Comparison of ENCODE assay signal across 9 cellular contexts in genomic region chr10:103800789-103801540, GRCh38. TPM values are rescaled to one million over a fixed set of nuclear protein-coding genes. Genes with fewer than 3 reads are reported as not detected.
DNase-seq lines count a peak whose midpoint lies in the region; ATAC-seq lines count a peak whose summit lies in the region.
"Had no signal": no experiment of that assay in that cellular context is flagged by ENCODE, and none has a peak within 500 bp of the region (broad histone marks: within the 10 kb centered on the region; RNA-seq: fewer than 3 reads in every experiment).

No MANE protein-coding gene starts in this region.

- no peak overlapping the region for H4K5ac ChIP-seq in mesendoderm (ENCODE audit: low read length)

- H4K8ac ChIP-seq in mesendoderm (ENCODE audit: low read depth, low read length), result no peak overlapping the region

- H3K27me3 ChIP-seq in mesendoderm (ENCODE audit: insufficient read depth, low read length, poor library complexity), result no peaks in the 10 kb centered on the region

- no CpG with 5 or more reads among the region's 10 CpGs for WGBS in mesendoderm (ENCODE audit: extremely low coverage, insufficient coverage, low lambda C conversion rate)

- CTCF ChIA-PET in activated CD4-positive, alpha-beta memory T cell treated with anti-CD3 and anti-CD28 coated beads for 36 hours (lab: Charles Lee), result interaction anchor here (1.1 kb wide), 1 partner anchor 88 kb away, joined by 4 read pairs; no protein-coding TSS in a partner anchor

- H3K4me2 ChIP-seq in mesendoderm (ENCODE audit: low read length), result no peak overlapping the region

- H3K27ac Mint-ChIP-seq in activated CD4-positive, alpha-beta memory T cell treated with anti-CD3 and anti-CD28 coated beads for 36 hours, result peak overlapping the region; percentile 35

- peak; percentile 49 for DNase-seq in activated gamma-delta T cell treated with Interleukin-2 at 50 U/mL for 16 hours
- DNase-seq in activated gamma-delta T cell (lab: John Stamatoyannopoulos, UW), result no peak
- DNase-seq in activated CD4-positive, alpha-beta memory T cell treated with anti-CD3 and anti-CD28 coated beads for 36 hours, result peak; percentile 76
- DNase-seq in mesendoderm, result peak; percentile 64
- DNase-seq in NCI-H1105 treated with DMSO at 0.1 percent for 48 hours (lab: John Stamatoyannopoulos, UW), result no peak
- no peak for DNase-seq in NCI-H2029 (lab: John Stamatoyannopoulos, UW)

- H3K79me2 ChIP-seq in mesendoderm (ENCODE audit: control insufficient read depth, insufficient read depth, low read length), result no peaks in the 10 kb centered on the region

- intact Hi-C loops in activated CD4-positive, alpha-beta memory T cell treated with anti-CD3 and anti-CD28 coated beads for 36 hours (cut with micrococcal nuclease), result loop anchor here (5.0 to 10.0 kb wide), 3 partner anchors 34 to 86 kb away; no protein-coding TSS in a partner anchor

- no peak overlapping the region for H2BK15ac ChIP-seq in mesendoderm (replicated peaks; ENCODE audit: low read depth)

- no peak overlapping the region for H3K18ac ChIP-seq in mesendoderm (ENCODE audit: low read length)

- H3K23ac ChIP-seq in mesendoderm (ENCODE audit: low read length), result no peak overlapping the region

- no peaks in the 10 kb centered on the region for H3K36me3 ChIP-seq in mesendoderm (ENCODE audit: control insufficient read depth, insufficient read depth, low read length)

- H2BK5ac ChIP-seq in mesendoderm (ENCODE audit: low read length), result no peak overlapping the region

- no peak overlapping the region for H3K4me3 ChIP-seq in mesendoderm (ENCODE audit: low read length)

- no peaks in the 10 kb centered on the region for H3K36me3 Mint-ChIP-seq in activated CD4-positive, alpha-beta memory T cell treated with anti-CD3 and anti-CD28 coated beads for 36 hours

- peaks cover 16% of the 10 kb centered on the region for H3K4me1 ChIP-seq in mesendoderm (ENCODE audit: control insufficient read depth, low read depth, low read length)

- H3K9ac ChIP-seq in mesendoderm (ENCODE audit: low read length), result no peak overlapping the region

- H3K56ac ChIP-seq in mesendoderm (ENCODE audit: low read length), result no peak overlapping the region

- POLR2A ChIA-PET in activated CD4-positive, alpha-beta memory T cell treated with anti-CD3 and anti-CD28 coated beads for 36 hours (lab: Charles Lee), result interaction anchor here (0.6 kb wide), 1 partner anchor 456 kb away, joined by 5 read pairs; no protein-coding TSS in a partner anchor

- no peaks in the 10 kb centered on the region for H3K9me3 Mint-ChIP-seq in activated CD4-positive, alpha-beta memory T cell treated with anti-CD3 and anti-CD28 coated beads for 36 hours

- no peak overlapping the region for H2BK120ac ChIP-seq in mesendoderm (ENCODE audit: low read depth, low read length)

- H3K27me3 Mint-ChIP-seq in activated CD4-positive, alpha-beta memory T cell treated with anti-CD3 and anti-CD28 coated beads for 36 hours, result no peaks in the 10 kb centered on the region

- H3K27ac ChIP-seq in mesendoderm (ENCODE audit: low read depth, low read length), result no peak overlapping the region
- H3K27ac ChIP-seq: C4-2B had no signal

- H3K4ac ChIP-seq in mesendoderm (ENCODE audit: low read depth, low read length), result no peak overlapping the region

- H3K79me1 ChIP-seq in mesendoderm (ENCODE audit: low read length), result peaks cover 4% of the 10 kb centered on the region

- no peak overlapping the region for H3K4me3 Mint-ChIP-seq in activated CD4-positive, alpha-beta memory T cell treated with anti-CD3 and anti-CD28 coated beads for 36 hours

- ATAC-seq in HG03521 (IDR thresholded peaks at IDR 0.05; ENCODE audit: unreplicated experiment) (peak; percentile 48), GM18861 (IDR thresholded peaks at IDR 0.05; ENCODE audit: unreplicated experiment) (no peak)

- peaks cover 21% of the 10 kb centered on the region for H3K4me1 Mint-ChIP-seq in activated CD4-positive, alpha-beta memory T cell treated with anti-CD3 and anti-CD28 coated beads for 36 hours (ENCODE audit: low read depth)

- peak overlapping the region; percentile 35 for H2AK5ac ChIP-seq in mesendoderm (ENCODE audit: low read length)

RNA-seq across cellular contexts. Expression of gene SH3PXD2A, which starts 54.4 kb away (rescaled TPM):
- 10 to 100 TPM in 1 of 2 experiments, 1 to 10 TPM in 1; 10.0 to 10.3 TPM for total RNA-seq in activated CD4-positive, alpha-beta memory T cell treated with anti-CD3 and anti-CD28 coated beads for 36 hours
- polyA plus RNA-seq in mesendoderm (2013, experiment 1 of 2), result 7.7 TPM
- polyA plus RNA-seq in mesendoderm (2013, experiment 2 of 2), result 7.8 TPM

Comparison
In these comparisons a context has a peak if more than half of its experiments do, and no peak if none do; other contexts are left out.
1. DNase-seq: peak in activated gamma-delta T cell treated with Interleukin-2 at 50 U/mL for 16 hours (single experiment), activated CD4-positive, alpha-beta memory T cell treated with anti-CD3 and anti-CD28 coated beads for 36 hours (single experiment) and mesendoderm (single experiment); none in activated gamma-delta T cell (single experiment), NCI-H1105 treated with DMSO at 0.1 percent for 48 hours (single experiment) and NCI-H2029 (single experiment).